Comparison of ENCODE assay signal across 15 cellular contexts in the genomic region with DNA sequence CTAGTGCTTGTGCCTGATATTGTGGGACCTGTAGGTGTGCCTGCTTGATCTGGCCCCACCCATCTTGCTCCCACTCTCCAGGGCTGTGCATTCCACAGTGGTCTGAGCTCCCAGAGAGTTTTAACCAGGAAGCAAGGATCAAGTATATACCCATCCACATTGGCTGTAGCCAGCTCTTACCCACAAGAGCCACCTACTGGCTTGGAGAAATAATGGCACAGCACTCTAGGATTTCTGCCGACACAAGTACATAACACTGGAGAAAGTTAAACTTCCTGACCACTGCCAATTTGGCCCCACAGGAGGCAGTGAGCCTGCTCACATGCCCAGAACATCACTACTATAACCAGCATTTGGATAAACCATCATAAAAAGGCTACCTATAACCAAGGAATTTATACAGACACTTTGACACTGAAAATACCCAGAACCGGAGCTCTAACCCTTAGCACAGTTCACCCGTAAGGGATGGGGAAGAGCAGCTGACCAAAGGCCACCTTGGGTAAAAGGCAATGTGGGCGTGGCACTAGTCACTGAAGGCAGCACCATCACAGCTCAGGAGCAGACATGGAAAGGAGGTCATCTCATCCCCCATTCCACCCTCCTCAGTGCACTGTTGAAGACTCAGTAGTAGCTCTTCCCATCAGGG.
DNase-seq lines count a peak whose midpoint lies in the region; ATAC-seq and TF ChIP-seq lines count a peak whose summit lies in the region.
"Had no signal": no experiment of that assay in that cellular context is flagged by ENCODE, and none has a peak within 500 bp of the region (broad histone marks: within the 10 kb centered on the region; RNA-seq: fewer than 3 reads in every experiment).

No MANE protein-coding gene starts in this region.

- peaks cover 5% of the 10 kb centered on the region for H3K4me1 ChIP-seq in KMS-11 (ENCODE audit: low read depth, poor library complexity, severe bottlenecking)
- H3K4me1 ChIP-seq: psoas muscle had no signal

- intact Hi-C loops in activated T-helper 2 cell treated with anti-CD3 and anti-CD28 coated beads, Interferon-gamma antibody, Interleukin-2, Interleukin-4, amounts not matched to agents 10 μg/mL and 5 μg/mL and 100 μg/mL, durations not matched to agents 14 hours and 24 hours and 36 hours (cut with micrococcal nuclease): no loop called here

- no peak overlapping the region for H3K27ac Mint-ChIP-seq in activated T-helper 2 cell treated with anti-CD3 and anti-CD28 coated beads, Interferon-gamma antibody, Interleukin-2, Interleukin-4, amounts not matched to agents 10 μg/mL and 5 μg/mL and 100 μg/mL, durations not matched to agents 14 hours and 24 hours and 36 hours
- H3K27ac Mint-ChIP-seq in immature natural killer cell: no peak overlapping the region
- H3K27ac Mint-ChIP-seq: activated CD4-positive, alpha-beta T cell treated with anti-CD3 and anti-CD28 coated beads, Interleukin-2, amount 10 ng/mL, durations not matched to agents 7 days and 5 days; activated naive CD4-positive, alpha-beta T cell treated with anti-CD3 and anti-CD28 coated beads, Interleukin-2, amount 50 U/mL, for 24 hours had no signal

- H3K9ac ChIP-seq in KMS-11: no peak overlapping the region

- H3K4me3 ChIP-seq in KMS-11 (IDR thresholded peaks at IDR 0.05; ENCODE audit: insufficient read depth, low read depth, low read length): no peak overlapping the region
- H3K4me3 ChIP-seq: psoas muscle, thoracic aorta had no signal

- H3K4me2 ChIP-seq in KMS-11: no peak overlapping the region

- H3K27me3 Mint-ChIP-seq in activated T-helper 2 cell treated with anti-CD3 and anti-CD28 coated beads, Interferon-gamma antibody, Interleukin-2, Interleukin-4, amounts not matched to agents 10 μg/mL and 5 μg/mL and 100 μg/mL, durations not matched to agents 14 hours and 24 hours and 36 hours (ENCODE audit: low read depth): no peaks in the 10 kb centered on the region
- H3K27me3 Mint-ChIP-seq in immature natural killer cell (ENCODE audit: low read depth in 3 of 3): peaks cover 0 to 3% (median 0%) of the 10 kb centered on the region in 3 donors
- H3K27me3 Mint-ChIP-seq: activated CD4-positive, alpha-beta T cell treated with anti-CD3 and anti-CD28 coated beads, Interleukin-2, amount 10 ng/mL, durations not matched to agents 7 days and 5 days; activated naive CD4-positive, alpha-beta T cell treated with anti-CD3 and anti-CD28 coated beads, Interleukin-2, amount 50 U/mL, for 24 hours had no signal

- H2AFZ ChIP-seq in KMS-11 (ENCODE audit: low read depth): no peak overlapping the region

- H3K4me3 Mint-ChIP-seq in activated T-helper 2 cell treated with anti-CD3 and anti-CD28 coated beads, Interferon-gamma antibody, Interleukin-2, Interleukin-4, amounts not matched to agents 10 μg/mL and 5 μg/mL and 100 μg/mL, durations not matched to agents 14 hours and 24 hours and 36 hours (ENCODE audit: low read depth): no peak overlapping the region
- no peak overlapping the region for H3K4me3 Mint-ChIP-seq in immature natural killer cell
- H3K4me3 Mint-ChIP-seq: activated CD4-positive, alpha-beta T cell treated with anti-CD3 and anti-CD28 coated beads, Interleukin-2, amount 10 ng/mL, durations not matched to agents 7 days and 5 days; activated naive CD4-positive, alpha-beta T cell treated with anti-CD3 and anti-CD28 coated beads, Interleukin-2, amount 50 U/mL, for 24 hours had no signal

- H4K20me1 ChIP-seq in KMS-11 (ENCODE audit: insufficient read depth): no peaks in the 10 kb centered on the region

- H3K4me1 Mint-ChIP-seq in activated T-helper 2 cell treated with anti-CD3 and anti-CD28 coated beads, Interferon-gamma antibody, Interleukin-2, Interleukin-4, amounts not matched to agents 10 μg/mL and 5 μg/mL and 100 μg/mL, durations not matched to agents 14 hours and 24 hours and 36 hours (ENCODE audit: low read depth): no peaks in the 10 kb centered on the region
- H3K4me1 Mint-ChIP-seq in immature natural killer cell: peaks cover 0 to 16% of the 10 kb centered on the region in 2 donors
- H3K4me1 Mint-ChIP-seq: activated CD4-positive, alpha-beta T cell treated with anti-CD3 and anti-CD28 coated beads, Interleukin-2, amount 10 ng/mL, durations not matched to agents 7 days and 5 days; activated naive CD4-positive, alpha-beta T cell treated with anti-CD3 and anti-CD28 coated beads, Interleukin-2, amount 50 U/mL, for 24 hours had no signal

- no peaks in the 10 kb centered on the region for H3K36me3 ChIP-seq in KMS-11 (ENCODE audit: insufficient read depth)
- H3K36me3 ChIP-seq: thoracic aorta had no signal

- H3K27ac ChIP-seq in KMS-11: no peak overlapping the region
- H3K27ac ChIP-seq: psoas muscle, RWPE1, thoracic aorta had no signal

- no peaks in the 10 kb centered on the region for H3K79me2 ChIP-seq in KMS-11 (ENCODE audit: insufficient read depth, low read depth)

- DNase-seq in COR-L47 (lab: John Stamatoyannopoulos, UW) (peak; percentile 6), amniotic epithelial cell (ENCODE audit: low read depth) (peak; percentile 31), iPS-NIHi7 (ENCODE audit: extremely low spot score) (peak; percentile 63), immature natural killer cell (no peak)
- no peak for DNase-seq in activated T-helper 2 cell treated with anti-CD3 and anti-CD28 coated beads, Interferon-gamma antibody, Interleukin-2, Interleukin-4, amounts not matched to agents 10 μg/mL and 5 μg/mL and 100 μg/mL, durations not matched to agents 14 hours and 24 hours and 36 hours (ENCODE audit: low spot score)
- DNase-seq: activated CD4-positive, alpha-beta T cell treated with anti-CD3 and anti-CD28 coated beads, Interleukin-2, amount 10 ng/mL, durations not matched to agents 7 days and 5 days; effector memory CD4-positive, alpha-beta T cell; MV-4-11; psoas muscle had no signal

- ATAC-seq in HG03521 (IDR thresholded peaks at IDR 0.05; ENCODE audit: unreplicated experiment): no peak
- ATAC-seq in HG02970 (IDR thresholded peaks at IDR 0.05; ENCODE audit: low FRiP score, unreplicated experiment): no peak
- ATAC-seq: psoas muscle had no signal

- no peaks in the 10 kb centered on the region for H3K36me3 Mint-ChIP-seq in activated T-helper 2 cell treated with anti-CD3 and anti-CD28 coated beads, Interferon-gamma antibody, Interleukin-2, Interleukin-4, amounts not matched to agents 10 μg/mL and 5 μg/mL and 100 μg/mL, durations not matched to agents 14 hours and 24 hours and 36 hours (ENCODE audit: low read depth)
- no peaks in the 10 kb centered on the region for H3K36me3 Mint-ChIP-seq in immature natural killer cell
- H3K36me3 Mint-ChIP-seq: activated naive CD4-positive, alpha-beta T cell treated with anti-CD3 and anti-CD28 coated beads, Interleukin-2, amount 50 U/mL, for 24 hours had no signal

- H3K27me3 ChIP-seq in KMS-11 (ENCODE audit: insufficient read depth, low read depth): no peaks in the 10 kb centered on the region

- peak; percentile 38; the same call in 1 of the 2 replicates for TF ChIP-seq CTCF in KMS-11 (conservative IDR thresholded peaks at IDR 0.05; ENCODE audit: low read depth, low read length)

- peaks cover 27% of the 10 kb centered on the region for H3K9me3 Mint-ChIP-seq in activated T-helper 2 cell treated with anti-CD3 and anti-CD28 coated beads, Interferon-gamma antibody, Interleukin-2, Interleukin-4, amounts not matched to agents 10 μg/mL and 5 μg/mL and 100 μg/mL, durations not matched to agents 14 hours and 24 hours and 36 hours
- peaks cover 2 to 30% (median 11%) of the 10 kb centered on the region in 6 donors for H3K9me3 Mint-ChIP-seq in immature natural killer cell
- H3K9me3 Mint-ChIP-seq: activated naive CD4-positive, alpha-beta T cell treated with anti-CD3 and anti-CD28 coated beads, Interleukin-2, amount 50 U/mL, for 24 hours had no signal

Comparison
In these comparisons a context has a peak if more than half of its experiments do, and no peak if none do; other contexts are left out.
1. DNase-seq: peak in COR-L47 (single experiment), amniotic epithelial cell (single experiment) and iPS-NIHi7 (single experiment); none in activated T-helper 2 cell treated with anti-CD3 and anti-CD28 coated beads, Interferon-gamma antibody, Interleukin-2, Interleukin-4, amounts not matched to agents 10 μg/mL and 5 μg/mL and 100 μg/mL, durations not matched to agents 14 hours and 24 hours and 36 hours (single experiment) and immature natural killer cell (0 of 3).